21 cellular contexts compared by ENCODE assay signal in the genomic region with DNA sequence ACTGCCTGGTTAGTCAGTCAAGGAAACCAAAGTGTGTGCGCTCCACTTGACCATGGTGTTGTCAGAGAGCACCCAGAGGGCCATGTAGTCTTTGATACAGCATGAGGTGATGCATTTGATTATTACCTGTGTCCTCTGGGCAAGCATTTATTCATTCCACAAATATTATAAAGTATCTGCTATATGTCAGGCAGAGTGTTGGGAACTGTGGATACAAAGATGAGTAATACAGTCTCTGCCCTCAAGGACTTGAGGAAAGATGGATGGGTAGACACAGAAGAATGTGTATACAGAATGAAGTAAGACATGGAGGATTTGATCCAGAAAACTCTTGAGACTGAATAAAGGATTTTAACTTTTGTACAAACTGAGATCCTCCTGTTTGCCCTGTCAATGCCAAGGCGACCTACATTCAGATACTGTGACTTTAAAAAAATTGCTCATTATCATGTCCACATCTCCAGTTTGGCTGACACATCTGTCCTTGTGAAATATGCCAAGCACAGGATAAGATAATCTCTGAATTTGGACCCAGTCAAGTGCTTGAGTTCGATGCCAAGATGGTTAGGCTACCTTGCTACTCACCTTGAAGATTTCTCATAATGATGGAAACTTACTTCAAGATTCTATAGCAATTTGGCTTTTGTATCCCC. TPM values are rescaled to one million over a fixed set of nuclear protein-coding genes. Genes with fewer than 3 reads are reported as not detected.
DNase-seq lines count a peak whose midpoint lies in the region; TF ChIP-seq lines count a peak whose summit lies in the region.
"Had no signal": no experiment of that assay in that cellular context is flagged by ENCODE, and none has a peak within 500 bp of the region (broad histone marks: within the 10 kb centered on the region; RNA-seq: fewer than 3 reads in every experiment).

No MANE protein-coding gene starts in this region.

- no peak overlapping the region for H3K9ac ChIP-seq in mesenchymal stem cell (ENCODE audit: low read length)

- no peaks in the 10 kb centered on the region for H3K36me3 ChIP-seq in mesenchymal stem cell (ENCODE audit: control insufficient read depth in 1 of 2, insufficient read depth in 2 of 2, low read depth in 1 of 2, low read length in 2 of 2)
- H3K36me3 ChIP-seq: HAP-1 had no signal

- H3K4me2 ChIP-seq in mesenchymal stem cell (ENCODE audit: low read length, poor library complexity, severe bottlenecking), result no peak overlapping the region

- H4K91ac ChIP-seq in mesenchymal stem cell (ENCODE audit: low read length), result no peak overlapping the region

- H4K8ac ChIP-seq in mesenchymal stem cell (ENCODE audit: low read length), result no peak overlapping the region

- no peak overlapping the region for H2BK120ac ChIP-seq in mesenchymal stem cell (ENCODE audit: low read depth, low read length)

- DNase-seq in ELR (ENCODE audit: low read depth) (peak; percentile 37), LHCN-M2 (ENCODE audit: low read depth) (peak; percentile 4), epithelial cell of esophagus (ENCODE audit: low read depth) (peak; percentile 65), mesenchymal stem cell (peak; percentile 11), cerebellum (ENCODE audit: low spot score) (no peak), NCI-H2227 (lab: John Stamatoyannopoulos, UW; ENCODE audit: unreplicated experiment) (no peak), NCI-H446 (lab: John Stamatoyannopoulos, UW) (no peak), GM20000 (ENCODE audit: low spot score) (no peak)
- DNase-seq: Caco-2; CD4-positive, CD25-positive, alpha-beta regulatory T cell; DMS 273 treated with DMSO at 0.1 percent for 48 hours; DND-41; GDM1; NCI-H1694; NCI-H2081; NCI-H2171; NCI-H446 treated with DMSO at 0.1 percent for 48 hours; NCI-H526 treated with DMSO at 0.1 percent for 48 hours; OCI-M1 had no signal

- H2BK15ac ChIP-seq in mesenchymal stem cell (ENCODE audit: low read depth, poor library complexity, severe bottlenecking), result no peak overlapping the region

- H3K14ac ChIP-seq in mesenchymal stem cell (ENCODE audit: low read length in 2 of 2), result no peak overlapping the region

- H3K4me3 ChIP-seq in epithelial cell of esophagus (ENCODE audit: low read length) (no peak overlapping the region), mesenchymal stem cell (ENCODE audit: insufficient read depth in 1 of 2, low read depth in 1 of 2, low read length in 2 of 2) (no peak overlapping the region)
- H3K4me3 ChIP-seq: HAP-1 had no signal

- no peaks in the 10 kb centered on the region for H3K4me1 ChIP-seq in mesenchymal stem cell (ENCODE audit: control insufficient read depth, insufficient read depth, low read depth, low read length)
- H3K4me1 ChIP-seq: Caco-2 had no signal

- H3K4ac ChIP-seq in mesenchymal stem cell (ENCODE audit: low read depth in 1 of 2, low read length in 2 of 2), result no peak overlapping the region

- H3K79me1 ChIP-seq in mesenchymal stem cell (replicated peaks; ENCODE audit: low read length, poor library complexity, severe bottlenecking), result peaks cover 2% of the 10 kb centered on the region

- no peak overlapping the region for H3K27ac ChIP-seq in mesenchymal stem cell (ENCODE audit: low read length, poor library complexity, severe bottlenecking)
- H3K27ac ChIP-seq: HL-60 had no signal

- no peak overlapping the region for H3K23ac ChIP-seq in mesenchymal stem cell (ENCODE audit: low read length in 2 of 2)

- no peak for TF ChIP-seq CTCF in epithelial cell of esophagus (IDR thresholded peaks at IDR 0.05; ENCODE audit: insufficient read depth, low read depth, low read length, missing control alignments)
- no peak for TF ChIP-seq CTCF in GM20000 (IDR thresholded peaks at IDR 0.05; ENCODE audit: extremely low read depth, missing control alignments)

- no peak overlapping the region for H2BK5ac ChIP-seq in mesenchymal stem cell (ENCODE audit: low read depth, low read length, poor library complexity, severe bottlenecking)

- H3K18ac ChIP-seq in mesenchymal stem cell (ENCODE audit: low read depth in 1 of 2, low read length in 2 of 2), result no peak overlapping the region

- 97% methylated on average over 2 of the region's 3 CpGs for WGBS in mesenchymal stem cell

- H2AFZ ChIP-seq in mesenchymal stem cell (ENCODE audit: low read depth, low read length), result no peak overlapping the region

- H3K27me3 ChIP-seq in mesenchymal stem cell (ENCODE audit: control insufficient read depth in 1 of 2, insufficient read depth in 1 of 2, low read length in 2 of 2), result no peaks in the 10 kb centered on the region

- H2BK12ac ChIP-seq in mesenchymal stem cell (ENCODE audit: low read length in 2 of 2), result no peak overlapping the region

- no peaks in the 10 kb centered on the region for H3K9me3 ChIP-seq in mesenchymal stem cell (ENCODE audit: control insufficient read depth, low read length)
- H3K9me3 ChIP-seq: Caco-2, HAP-1 had no signal

- H2AK5ac ChIP-seq in mesenchymal stem cell (ENCODE audit: low read length, severe bottlenecking), result no peak overlapping the region

RNA-seq across cellular contexts. Expression of gene ACYP2, which starts 50.8 kb away (rescaled TPM):
- total RNA-seq in LHCN-M2 (2014; rRNA removed) (13.3 and 16.9 TPM in 2 replicates), cerebellum (21.6 TPM)
- 18.9 TPM for polyA plus RNA-seq in LHCN-M2 (2012)
- 10.3 TPM for polyA plus RNA-seq in mesenchymal stem cell (2013, experiment 1 of 2)
- 12.4 TPM for polyA plus RNA-seq in mesenchymal stem cell (2013, experiment 2 of 2)

Comparison
In these comparisons a context has a peak if more than half of its experiments do, and no peak if none do; other contexts are left out.
1. DNase-seq: peak in ELR (single experiment), LHCN-M2 (single experiment), epithelial cell of esophagus (single experiment) and mesenchymal stem cell (single experiment); none in cerebellum (single experiment), NCI-H2227 (single experiment), NCI-H446 (0 of 2) and GM20000 (single experiment).